Comparison of ENCODE assay signal across 1 cellular context in genomic region chr1:6592441-6592840, GRCh38.
TF ChIP-seq lines count a peak whose summit lies in the region.

No MANE protein-coding gene starts in this region.

TF ChIP-seq in endothelial cell of umbilical vein, 7 proteins besides CTCF, POLR2A, EP300 and RAD21 (continued from another document):
- TF ChIP-seq EZH2 (IDR thresholded peaks at IDR 0.05; ENCODE audit: borderline replicate concordance, low read depth, low read length, severe bottlenecking), result no peak
- no peak for TF ChIP-seq JUN (IDR thresholded peaks at IDR 0.05; ENCODE audit: borderline replicate concordance, insufficient read depth, insufficient read length, low read depth)
- no peak for TF ChIP-seq POLR2AphosphoS5 (IDR thresholded peaks at IDR 0.05; ENCODE audit: insufficient read depth, low read depth, low read length)
- no peak for TF ChIP-seq FOS (IDR thresholded peaks at IDR 0.05; ENCODE audit: borderline replicate concordance, insufficient read depth, low read length)
